ENCODE assay signal across 8 cellular contexts in the genomic region with DNA sequence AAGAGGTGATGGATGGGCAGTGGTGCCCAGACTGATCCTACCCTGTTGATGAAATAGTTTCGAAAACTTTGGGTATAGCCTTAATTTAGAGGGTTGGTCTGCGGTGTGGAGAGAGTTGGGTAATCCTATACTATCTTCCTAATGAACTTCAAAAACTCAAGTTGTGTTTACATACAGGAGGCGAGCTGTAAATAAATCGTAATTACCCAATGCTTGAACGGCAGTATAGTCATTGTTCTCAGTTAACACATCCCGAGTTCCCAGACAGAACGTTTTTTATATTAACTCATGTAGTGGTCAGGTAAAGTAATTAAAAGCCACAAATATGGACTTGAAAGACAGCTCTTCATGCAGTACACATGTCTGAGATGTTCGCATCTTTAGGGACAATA.
DNase-seq lines count a peak whose midpoint lies in the region; ATAC-seq and TF ChIP-seq lines count a peak whose summit lies in the region.

No MANE protein-coding gene starts in this region.

- H3K27ac ChIP-seq in DOHH2 (ENCODE audit: low read depth, low read length) (peak overlapping the region; percentile 72), subcutaneous abdominal adipose tissue (ENCODE audit: low read depth, low read length) (peak overlapping the region; percentile 72)

- no peaks in the 10 kb centered on the region for H3F3A ChIP-seq in DOHH2 (ENCODE audit: control insufficient read depth, insufficient read depth)

- no peaks in the 10 kb centered on the region for H3K9me2 ChIP-seq in DOHH2 (replicated peaks; ENCODE audit: control insufficient read depth, low read length)

- H3K4me3 ChIP-seq in DOHH2 (ENCODE audit: low read length): peak overlapping the region; percentile 89
- H3K4me3 ChIP-seq in LNCaP clone FGC (ENCODE audit: low read depth, low read length): peak overlapping the region; percentile 77
- peak overlapping the region; percentile 96 for H3K4me3 ChIP-seq in adipocyte (ENCODE audit: low read length)
- H3K4me3 ChIP-seq in subcutaneous abdominal adipose tissue (ENCODE audit: low read depth in 1 of 5, low read length in 5 of 5): peak overlapping the region; percentile 79 to 96 (median 88)

- peaks cover 28% of the 10 kb centered on the region for H3K4me1 ChIP-seq in DOHH2 (ENCODE audit: control insufficient read depth, low read length)
- peaks cover 33% of the 10 kb centered on the region for H3K4me1 ChIP-seq in adipocyte (ENCODE audit: control insufficient read depth, insufficient read depth, low read length)
- H3K4me1 ChIP-seq in subcutaneous abdominal adipose tissue (ENCODE audit: control insufficient read depth in 5 of 5, insufficient read depth in 5 of 5, low read length in 5 of 5): peaks cover 0 to 37% (median 35%) of the 10 kb centered on the region in 5 donors

- H3K9ac ChIP-seq in adipocyte (ENCODE audit: low read length): peak overlapping the region; percentile 91
- H3K9ac ChIP-seq in subcutaneous abdominal adipose tissue (ENCODE audit: low read length in 5 of 5): peak overlapping the region; percentile 40 to 90 (median 89)

- peak overlapping the region; percentile 77 for H3K4me2 ChIP-seq in DOHH2 (ENCODE audit: low read length)

- no peak for DNase-seq in LNCaP clone FGC (ENCODE audit: low read depth)
- no peak for DNase-seq in adipocyte (ENCODE audit: low read depth)
- peak; percentile 46 for DNase-seq in iris pigment epithelial cell (ENCODE audit: low read depth)
- no peak for DNase-seq in stimulated activated CD4-positive, alpha-beta T cell treated with anti-CD3 and anti-CD28 coated beads, Interleukin-4, amount 100 ng/mL, for 24 hours

- ATAC-seq in HG03159 (IDR thresholded peaks at IDR 0.05; ENCODE audit: unreplicated experiment) (no peak), HG03025 (IDR thresholded peaks at IDR 0.05; ENCODE audit: low FRiP score, unreplicated experiment) (no peak)

- peaks cover 58% of the 10 kb centered on the region for H3K79me2 ChIP-seq in DOHH2 (ENCODE audit: control insufficient read depth, low read length)

- TF ChIP-seq CTCF in DOHH2 (IDR thresholded peaks at IDR 0.05; ENCODE audit: low read depth, low read length, poor library complexity, severe bottlenecking) (no peak), LNCaP clone FGC (IDR thresholded peaks at IDR 0.05; ENCODE audit: control insufficient read depth, extremely low read depth, insufficient read depth) (no peak)

- H3K9me3 ChIP-seq in DOHH2 (ENCODE audit: control insufficient read depth, insufficient read depth, low read length) (no peaks in the 10 kb centered on the region), adipocyte (ENCODE audit: control insufficient read depth, low read length) (no peaks in the 10 kb centered on the region), subcutaneous abdominal adipose tissue (ENCODE audit: control insufficient read depth in 5 of 5, low read length in 5 of 5) (no peaks in the 10 kb centered on the region)

- H3K27me3 ChIP-seq in DOHH2 (ENCODE audit: control insufficient read depth, low read length) (no peaks in the 10 kb centered on the region), adipocyte (replicated peaks; ENCODE audit: control insufficient read depth, insufficient read depth, low read length) (no peaks in the 10 kb centered on the region), subcutaneous abdominal adipose tissue (ENCODE audit: control insufficient read depth in 5 of 5, insufficient read depth in 4 of 5, low read length in 5 of 5) (no peaks in the 10 kb centered on the region)

- peaks cover 22% of the 10 kb centered on the region for H4K20me1 ChIP-seq in DOHH2 (ENCODE audit: control insufficient read depth, insufficient read depth, low read depth, low read length)

- H3K36me3 ChIP-seq in DOHH2 (ENCODE audit: control insufficient read depth, low read length) (peaks cover 9% of the 10 kb centered on the region), adipocyte (ENCODE audit: control insufficient read depth, insufficient read depth, low read length, severe bottlenecking) (no peaks in the 10 kb centered on the region), subcutaneous abdominal adipose tissue (ENCODE audit: control insufficient read depth in 5 of 5, insufficient read depth in 5 of 5, low read length in 5 of 5) (no peaks in the 10 kb centered on the region)
